Comparison of ENCODE assay signal across 15 cellular contexts in the genomic region with DNA sequence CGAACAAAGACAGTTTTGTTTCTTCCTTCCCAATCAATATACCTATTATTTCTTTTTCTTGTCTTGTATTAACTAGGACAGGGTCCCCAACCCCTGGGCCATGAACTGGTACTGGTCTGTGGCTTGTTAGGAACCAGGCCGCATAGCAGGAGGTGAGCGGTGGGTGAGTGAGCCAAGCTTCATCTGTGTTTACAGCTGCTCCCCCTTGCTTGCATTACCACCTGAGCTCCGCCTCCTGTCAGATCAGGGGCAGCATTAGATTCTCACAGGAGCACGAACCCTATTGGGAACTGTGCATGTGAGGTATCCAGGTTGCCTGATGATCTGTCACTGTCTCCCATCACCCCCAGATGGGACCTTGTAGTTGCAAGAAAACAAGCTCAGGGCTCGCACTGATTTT.
DNase-seq lines count a peak whose midpoint lies in the region; TF ChIP-seq lines count a peak whose summit lies in the region.
"Had no signal": no experiment of that assay in that cellular context is flagged by ENCODE, and none has a peak within 500 bp of the region (broad histone marks: within the 10 kb centered on the region; RNA-seq: fewer than 3 reads in every experiment).

No MANE protein-coding gene starts in this region.

- DNase-seq in H9 (peak; percentile 66), NCI-H2081 treated with DMSO at 0.1 percent for 48 hours (lab: John Stamatoyannopoulos, UW) (peak; percentile 81), RKO (ENCODE audit: low spot score) (peak; percentile 2), nephron progenitor cell (no peak), NCI-H2107 (lab: John Stamatoyannopoulos, UW) (no peak), dermis blood vessel endothelial cell (no peak)
- no peak for DNase-seq in stimulated activated naive CD4-positive, alpha-beta T cell (lab: John Stamatoyannopoulos, UW)
- DNase-seq: activated CD4-positive, CD25-positive, alpha-beta regulatory T cell; activated effector memory CD4-positive, alpha-beta T cell treated with Interleukin-2 at 50 U/mL for 16 hours; AML-193; amygdala; foreskin melanocyte; NCI-H2227 treated with DMSO at 0.1 percent for 48 hours had no signal

- no peak overlapping the region for H4K91ac ChIP-seq in H9 (ENCODE audit: insufficient read length, low read depth, low read length)

- no peaks in the 10 kb centered on the region for H3K9me3 ChIP-seq in H9 (ENCODE audit: control insufficient read depth, low read depth, low read length)
- H3K9me3 ChIP-seq: right atrium auricular region, suprapubic skin had no signal

- H3K23me2 ChIP-seq in H9 (ENCODE audit: insufficient read length, low read depth, low read length, poor library complexity, severe bottlenecking), result no peaks in the 10 kb centered on the region

- H4K8ac ChIP-seq in H9 (replicated peaks; ENCODE audit: insufficient read length, low read depth, low read length), result no peak overlapping the region

- peak; percentile 35; the same call in 2 of the 3 replicates for TF ChIP-seq CTCF in H9 (conservative IDR thresholded peaks at IDR 0.05)
- no peak for TF ChIP-seq CTCF in nephron progenitor cell (IDR thresholded peaks at IDR 0.05)

- no peak overlapping the region for H2BK5ac ChIP-seq in H9 (ENCODE audit: insufficient read length, low read length)

- H3K4me1 Mint-ChIP-seq in H9 (peaks cover 28 to 32% of the 10 kb centered on the region in 2 experiments), nephron progenitor cell (peaks cover 7% of the 10 kb centered on the region)

- H3K27me3 ChIP-seq in H9 (ENCODE audit: insufficient read depth, low read length), result no peaks in the 10 kb centered on the region
- H3K27me3 ChIP-seq: right atrium auricular region, suprapubic skin had no signal

- H3K18ac ChIP-seq in H9 (ENCODE audit: insufficient read length, low read depth, low read length), result no peak overlapping the region

- no peak overlapping the region for H2BK120ac ChIP-seq in H9 (ENCODE audit: low read depth, low read length, poor library complexity, severe bottlenecking)

- H3K23ac ChIP-seq in H9 (ENCODE audit: insufficient read length, low read depth, low read length), result no peak overlapping the region

- H2BK12ac ChIP-seq in H9 (ENCODE audit: insufficient read length, low read depth, low read length), result no peak overlapping the region

- H2BK15ac ChIP-seq in H9 (ENCODE audit: low read depth, low read length), result no peak overlapping the region

- no peak overlapping the region for H3K14ac ChIP-seq in H9 (ENCODE audit: insufficient read depth, low read length)

- H3K9me3 Mint-ChIP-seq in H9 (no peaks in the 10 kb centered on the region), nephron progenitor cell (peaks cover 6% of the 10 kb centered on the region)

- no peak overlapping the region for H3K27ac ChIP-seq in H9 (ENCODE audit: insufficient read length, low read depth, low read length)
- H3K27ac ChIP-seq: right atrium auricular region, suprapubic skin had no signal

- no peak overlapping the region for H3K56ac ChIP-seq in H9 (ENCODE audit: insufficient read length, low read depth, low read length)

- peaks cover 2% of the 10 kb centered on the region; the same call in 1 of the 2 replicates for H3K79me2 ChIP-seq in H9 (ENCODE audit: insufficient read depth, low read length)

- H3K27me3 Mint-ChIP-seq in H9 (ENCODE audit: low read depth) (no peaks in the 10 kb centered on the region), nephron progenitor cell (ENCODE audit: low read depth, poor library complexity) (no peaks in the 10 kb centered on the region)

- peak overlapping the region in 1 of 3 experiments; percentile 23; a peak in 1 of 7 replicates for H3K27ac Mint-ChIP-seq in H9
- peak overlapping the region; percentile 77 for H3K27ac Mint-ChIP-seq in nephron progenitor cell

- no peak overlapping the region for H3K4ac ChIP-seq in H9 (ENCODE audit: low read depth, low read length)

- H3K4me2 ChIP-seq in H9 (ENCODE audit: insufficient read depth, insufficient read length, low read length), result no peak overlapping the region

- H2BK20ac ChIP-seq in H9 (ENCODE audit: low read depth, low read length, poor library complexity, severe bottlenecking), result no peak overlapping the region

- no peak overlapping the region for H2AFZ ChIP-seq in H9 (ENCODE audit: low read length)

- H3K4me1 ChIP-seq in H9 (ENCODE audit: insufficient read depth, low read length), result no peaks in the 10 kb centered on the region; the same call in 1 of the 2 replicates

- H2AK5ac ChIP-seq in H9 (ENCODE audit: insufficient read length, low read length), result no peak overlapping the region

- H3K4me3 Mint-ChIP-seq in H9, result no peak overlapping the region
- no peak overlapping the region for H3K4me3 Mint-ChIP-seq in nephron progenitor cell

- no peaks in the 10 kb centered on the region for H4K20me1 ChIP-seq in H9 (ENCODE audit: control insufficient read depth, insufficient read depth, insufficient read length)

- H3K36me3 Mint-ChIP-seq in H9 (ENCODE audit: insufficient read depth in 1 of 3, low read depth in 3 of 3) (no peaks in the 10 kb centered on the region), nephron progenitor cell (ENCODE audit: low read depth) (peaks cover 6% of the 10 kb centered on the region)

- H3K9ac ChIP-seq in H9 (ENCODE audit: extremely low read depth, insufficient read length, low read length), result no peak overlapping the region

- no CpG with 5 or more reads among the region's 6 CpGs for WGBS in H9 (ENCODE audit: extremely low coverage, insufficient read length, low lambda C conversion rate)

- H4K5ac ChIP-seq in H9 (ENCODE audit: insufficient read length, low read depth, low read length), result no peak overlapping the region

- H3T11ph ChIP-seq in H9 (ENCODE audit: low read length), result no peak overlapping the region

- H3K79me1 ChIP-seq in H9 (ENCODE audit: insufficient read depth, low read depth, low read length, poor library complexity, severe bottlenecking), result no peaks in the 10 kb centered on the region

Comparison
In these comparisons a context has a peak if more than half of its experiments do, and no peak if none do; other contexts are left out.
1. DNase-seq: peak in H9 (single experiment), NCI-H2081 treated with DMSO at 0.1 percent for 48 hours (single experiment) and RKO (single experiment); none in nephron progenitor cell (single experiment), NCI-H2107 (single experiment), stimulated activated naive CD4-positive, alpha-beta T cell (0 of 6) and dermis blood vessel endothelial cell (single experiment).